22 cellular contexts compared by ENCODE assay signal in the genomic region with DNA sequence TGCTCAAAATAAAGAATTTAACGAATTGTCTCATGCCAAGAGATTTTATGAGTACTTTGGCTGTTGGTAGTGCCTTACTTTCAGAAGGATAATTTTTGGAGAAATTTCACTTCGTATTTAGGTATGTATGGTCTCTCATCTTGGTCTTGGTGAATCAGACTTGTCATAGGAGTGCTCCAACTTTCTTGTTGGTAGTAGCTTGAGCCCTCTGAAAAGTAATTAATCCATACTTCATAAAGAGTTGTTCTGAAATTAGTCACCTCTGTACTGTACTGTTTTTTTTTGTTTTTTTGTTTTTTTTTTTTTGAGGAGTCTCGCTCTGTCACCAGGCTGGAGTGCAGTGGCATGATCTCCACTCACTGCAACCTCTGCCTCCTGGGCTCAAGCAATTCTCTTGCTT. TPM values are rescaled to one million over a fixed set of nuclear protein-coding genes. Genes with fewer than 3 reads are reported as not detected.
A peak's percentile ranks its signal among the peaks of the same experiment; 100 is the strongest.
DNase-seq lines count a peak whose midpoint lies in the region; ATAC-seq and TF ChIP-seq lines count a peak whose summit lies in the region.
"Had no signal": no experiment of that assay in that cellular context is flagged by ENCODE, and none has a peak within 500 bp of the region (broad histone marks: within the 10 kb centered on the region; RNA-seq: fewer than 3 reads in every experiment).

No MANE protein-coding gene starts in this region.

- H3K4me2 ChIP-seq in DND-41 (ENCODE audit: insufficient read depth, low read length) (peak overlapping the region; percentile 2; the same call in 1 of the 2 replicates), HCT116 (ENCODE audit: low read length) (peak overlapping the region; percentile 78)

- BruUV-seq in HCT116 (replicated peaks; lab: Mats Ljungman, UMichigan) = no TSS peak

- H3K4me1 ChIP-seq in DND-41 (ENCODE audit: insufficient read depth, low read length) (peaks cover 69% of the 10 kb centered on the region), HCT116 (ENCODE audit: control insufficient read depth in 1 of 2, insufficient read depth in 2 of 2, low read length in 2 of 2) (peaks cover 57 to 64% of the 10 kb centered on the region in 2 experiments)

- intact Hi-C loops in HCT116 (cut with micrococcal nuclease) = no loop called here
- intact Hi-C loops in activated T-helper 2 cell treated with anti-CD3 and anti-CD28 coated beads, Interferon-gamma antibody, Interleukin-2, Interleukin-4, amounts not matched to agents 10 μg/mL and 5 μg/mL and 100 μg/mL, durations not matched to agents 14 hours and 24 hours and 36 hours (cut with micrococcal nuclease) = no loop called here

- H4K20me1 ChIP-seq in DND-41 (ENCODE audit: insufficient read depth, low read length) = peaks cover 86% of the 10 kb centered on the region
- H4K20me1 ChIP-seq in HCT116 (ENCODE audit: insufficient read depth) = no peaks in the 10 kb centered on the region

- no peak overlapping the region for H3K4me3 Mint-ChIP-seq in activated T-helper 2 cell treated with anti-CD3 and anti-CD28 coated beads, Interferon-gamma antibody, Interleukin-2, Interleukin-4, amounts not matched to agents 10 μg/mL and 5 μg/mL and 100 μg/mL, durations not matched to agents 14 hours and 24 hours and 36 hours (ENCODE audit: low read depth)
- H3K4me3 Mint-ChIP-seq: activated naive CD4-positive, alpha-beta T cell treated with anti-CD3 and anti-CD28 coated beads, Interleukin-2, amount 50 U/mL, for 24 hours; CD4-positive, CD25-positive, alpha-beta regulatory T cell; neural crest cell had no signal

- H3K4me3 ChIP-seq in DND-41 (ENCODE audit: low read depth in 1 of 2, low read length in 2 of 2) = no peak overlapping the region
- H3K4me3 ChIP-seq in HCT116 (replicated peaks in 1 of 2; ENCODE audit: low read depth in 1 of 2, low read length in 2 of 2) = 0 out of 4 replicates have a peak overlapping the region, but pooled peaks of 1 of the 2 experiments have one; percentile 5
- H3K4me3 ChIP-seq in skin epidermis = no peak overlapping the region
- H3K4me3 ChIP-seq: heart right ventricle, right atrium auricular region, SK-N-MC, spleen, upper lobe of right lung had no signal

- H3K9me2 ChIP-seq in HCT116 (ENCODE audit: insufficient read depth) = no peaks in the 10 kb centered on the region

- TF ChIP-seq POLR2A in HCT116 (IDR thresholded peaks at IDR 0.05; ENCODE audit: borderline replicate concordance, extremely low read depth, insufficient read depth, insufficient read length) = no peak

- TF ChIP-seq CTCF in DND-41 (IDR thresholded peaks at IDR 0.05; ENCODE audit: borderline replicate concordance, extremely low read depth, low read length, poor library complexity, severe bottlenecking) (no peak), HCT116 (IDR thresholded peaks at IDR 0.05 in 2 of 3, conservative IDR thresholded peaks at IDR 0.05 in 1 of 3; ENCODE audit: borderline replicate concordance in 1 of 3, insufficient read depth in 1 of 3, low read depth in 2 of 3, low read length in 2 of 3) (no peak), GM20000 (IDR thresholded peaks at IDR 0.05; ENCODE audit: extremely low read depth, missing control alignments) (no peak)

- no peak overlapping the region for H2AFZ ChIP-seq in DND-41 (ENCODE audit: low read depth, low read length)
- H2AFZ ChIP-seq in HCT116 (ENCODE audit: low read depth, low read length, poor library complexity, severe bottlenecking) = no peak overlapping the region

- H3K27me3 Mint-ChIP-seq in activated T-helper 2 cell treated with anti-CD3 and anti-CD28 coated beads, Interferon-gamma antibody, Interleukin-2, Interleukin-4, amounts not matched to agents 10 μg/mL and 5 μg/mL and 100 μg/mL, durations not matched to agents 14 hours and 24 hours and 36 hours (ENCODE audit: low read depth) = no peaks in the 10 kb centered on the region
- H3K27me3 Mint-ChIP-seq: activated naive CD4-positive, alpha-beta T cell treated with anti-CD3 and anti-CD28 coated beads, Interleukin-2, amount 50 U/mL, for 24 hours; CD4-positive, CD25-positive, alpha-beta regulatory T cell had no signal

- DNase-seq in DND-41 = no peak
- DNase-seq in HCT116 (ENCODE audit: low read depth, low spot score) = no peak
- DNase-seq in activated T-helper 2 cell treated with anti-CD3 and anti-CD28 coated beads, Interferon-gamma antibody, Interleukin-2, Interleukin-4, amounts not matched to agents 10 μg/mL and 5 μg/mL and 100 μg/mL, durations not matched to agents 14 hours and 24 hours and 36 hours (ENCODE audit: low spot score) = no peak
- DNase-seq in GM20000 (ENCODE audit: low spot score) = no peak
- DNase-seq in NCI-H1436 treated with DMSO at 0.1 percent for 48 hours (lab: John Stamatoyannopoulos, UW) = no peak
- DNase-seq: activated CD8-positive, alpha-beta memory T cell treated with anti-CD3 and anti-CD28 coated beads for 24 hours; CD4-positive, CD25-positive, alpha-beta regulatory T cell; effector CD4-positive, alpha-beta T cell; foreskin fibroblast; H7; heart right ventricle; NCI-H2029 treated with DMSO at 0.1 percent for 48 hours; NCI-H226; spleen; upper lobe of right lung had no signal

- H3K27ac ChIP-seq in DND-41 (ENCODE audit: low read length) (no peak overlapping the region), HCT116 (ENCODE audit: low read depth, low read length) (peak overlapping the region; percentile 88), skin epidermis (peak overlapping the region in 12 of 21 experiments; percentile 72 to 92 (median 86))
- H3K27ac ChIP-seq: spleen, upper lobe of right lung had no signal

- H3K9ac ChIP-seq in DND-41 (ENCODE audit: low read depth, low read length) (no peak overlapping the region), HCT116 (ENCODE audit: low read length) (0 out of 2 replicates have a peak overlapping the region, but pooled peaks have one; percentile 59)

- TF ChIP-seq RAD21 in HCT116 (IDR thresholded peaks at IDR 0.05; ENCODE audit: low read depth) = no peak

- ATAC-seq in DND-41 (ENCODE audit: insufficient read depth, low read depth) (no peak), HCT116 (no peak), GM19455 (IDR thresholded peaks at IDR 0.05; ENCODE audit: unreplicated experiment) (no peak)
- ATAC-seq: activated CD4-positive, CD25-positive, alpha-beta regulatory T cell treated with anti-CD3 and anti-CD28 coated beads, Interleukin-2, amount 50 U/mL, for 24 hours; heart right ventricle; upper lobe of right lung had no signal

- peaks cover 27% of the 10 kb centered on the region for H3K36me3 Mint-ChIP-seq in activated T-helper 2 cell treated with anti-CD3 and anti-CD28 coated beads, Interferon-gamma antibody, Interleukin-2, Interleukin-4, amounts not matched to agents 10 μg/mL and 5 μg/mL and 100 μg/mL, durations not matched to agents 14 hours and 24 hours and 36 hours (ENCODE audit: low read depth)
- H3K36me3 Mint-ChIP-seq: activated naive CD4-positive, alpha-beta T cell treated with anti-CD3 and anti-CD28 coated beads, Interleukin-2, amount 50 U/mL, for 24 hours; CD4-positive, CD25-positive, alpha-beta regulatory T cell had no signal

- H3K4me1 Mint-ChIP-seq in activated T-helper 2 cell treated with anti-CD3 and anti-CD28 coated beads, Interferon-gamma antibody, Interleukin-2, Interleukin-4, amounts not matched to agents 10 μg/mL and 5 μg/mL and 100 μg/mL, durations not matched to agents 14 hours and 24 hours and 36 hours (ENCODE audit: low read depth) = peaks cover 42% of the 10 kb centered on the region

- H3K27ac Mint-ChIP-seq in activated T-helper 2 cell treated with anti-CD3 and anti-CD28 coated beads, Interferon-gamma antibody, Interleukin-2, Interleukin-4, amounts not matched to agents 10 μg/mL and 5 μg/mL and 100 μg/mL, durations not matched to agents 14 hours and 24 hours and 36 hours = peak overlapping the region; percentile 95
- H3K27ac Mint-ChIP-seq: activated naive CD4-positive, alpha-beta T cell treated with anti-CD3 and anti-CD28 coated beads, Interleukin-2, amount 50 U/mL, for 24 hours had no signal

- CTCF ChIA-PET in HCT116 (lab: Charles Lee) = interaction anchor here (2.7 to 3.3 kb wide), 2 partner anchors 12 to 100 kb away, joined by 17 to 19 read pairs; a partner anchor contains a TSS

- no peaks in the 10 kb centered on the region for H3K27me3 ChIP-seq in DND-41 (ENCODE audit: insufficient read depth, low read length, poor library complexity)
- no peaks in the 10 kb centered on the region for H3K27me3 ChIP-seq in HCT116 (ENCODE audit: insufficient read depth, low read length)
- H3K27me3 ChIP-seq: heart right ventricle, right atrium auricular region, spleen, upper lobe of right lung had no signal

- H3K9me3 Mint-ChIP-seq in activated T-helper 2 cell treated with anti-CD3 and anti-CD28 coated beads, Interferon-gamma antibody, Interleukin-2, Interleukin-4, amounts not matched to agents 10 μg/mL and 5 μg/mL and 100 μg/mL, durations not matched to agents 14 hours and 24 hours and 36 hours = no peaks in the 10 kb centered on the region
- H3K9me3 Mint-ChIP-seq: activated naive CD4-positive, alpha-beta T cell treated with anti-CD3 and anti-CD28 coated beads, Interleukin-2, amount 50 U/mL, for 24 hours; CD4-positive, CD25-positive, alpha-beta regulatory T cell; neural crest cell had no signal

- POLR2A ChIA-PET in HCT116 (lab: Charles Lee) = interaction anchor here (0.8 kb wide), 1 partner anchor 25 kb away, joined by 5 read pairs; a partner anchor contains a TSS

- H3K9me3 ChIP-seq in DND-41 (ENCODE audit: insufficient read depth, low read length, severe bottlenecking) = no peaks in the 10 kb centered on the region
- H3K9me3 ChIP-seq in HCT116 (ENCODE audit: control insufficient read depth in 1 of 2, insufficient read depth in 1 of 2, low read depth in 1 of 2, low read length in 2 of 2) = no peaks in the 10 kb centered on the region
- H3K9me3 ChIP-seq: heart right ventricle, right atrium auricular region, spleen, upper lobe of right lung had no signal

- H3K36me3 ChIP-seq in DND-41 (ENCODE audit: insufficient read depth, low read length) (peaks cover 34% of the 10 kb centered on the region), HCT116 (ENCODE audit: control insufficient read depth in 1 of 2, insufficient read depth in 2 of 2, low read length in 2 of 2) (peaks cover 0 to 7% of the 10 kb centered on the region in 2 experiments; a peak in 1 of 4 replicates)
- H3K36me3 ChIP-seq: heart right ventricle, right atrium auricular region, spleen, upper lobe of right lung had no signal

- RAD21 ChIA-PET in HCT116 (lab: Charles Lee; ENCODE audit: low non-redundant PET in 1 of 2, low total read pairs in 2 of 2, uncharacterized antibody in 2 of 2, unreplicated experiment in 2 of 2) = no interaction called here

- H3K79me2 ChIP-seq in DND-41 (ENCODE audit: insufficient read depth, low read length) = peaks cover 100% of the 10 kb centered on the region
- peaks cover 92% of the 10 kb centered on the region for H3K79me2 ChIP-seq in HCT116 (ENCODE audit: insufficient read depth, low read length)

RNA-seq across cellular contexts. Expression of a gene that starts 11.6 kb away (rescaled TPM):
- total RNA-seq in HCT116 (2021; ENCODE audit: unreplicated experiment) = 48.2 TPM
- polyA plus RNA-seq in HCT116 (2012) = 33.8 and 38.2 TPM in 2 replicates
- total RNA-seq in activated T-helper 2 cell treated with anti-CD3 and anti-CD28 coated beads, Interferon-gamma antibody, Interleukin-2, Interleukin-4, amounts not matched to agents 10 μg/mL and 5 μg/mL and 100 μg/mL, durations not matched to agents 14 hours and 24 hours and 36 hours = 34.8 and 36.6 TPM in 2 replicates

RNA-seq across cellular contexts. Expression of a gene that starts 25.5 kb away (rescaled TPM):
- 96.9 TPM for total RNA-seq in HCT116 (2021; ENCODE audit: unreplicated experiment)
- 44.8 and 44.9 TPM in 2 replicates for polyA plus RNA-seq in HCT116 (2012)
- total RNA-seq in activated T-helper 2 cell treated with anti-CD3 and anti-CD28 coated beads, Interferon-gamma antibody, Interleukin-2, Interleukin-4, amounts not matched to agents 10 μg/mL and 5 μg/mL and 100 μg/mL, durations not matched to agents 14 hours and 24 hours and 36 hours = 83.9 and 92.0 TPM in 2 replicates
